Comparison of ENCODE assay signal across 7 cellular contexts in the genomic region with DNA sequence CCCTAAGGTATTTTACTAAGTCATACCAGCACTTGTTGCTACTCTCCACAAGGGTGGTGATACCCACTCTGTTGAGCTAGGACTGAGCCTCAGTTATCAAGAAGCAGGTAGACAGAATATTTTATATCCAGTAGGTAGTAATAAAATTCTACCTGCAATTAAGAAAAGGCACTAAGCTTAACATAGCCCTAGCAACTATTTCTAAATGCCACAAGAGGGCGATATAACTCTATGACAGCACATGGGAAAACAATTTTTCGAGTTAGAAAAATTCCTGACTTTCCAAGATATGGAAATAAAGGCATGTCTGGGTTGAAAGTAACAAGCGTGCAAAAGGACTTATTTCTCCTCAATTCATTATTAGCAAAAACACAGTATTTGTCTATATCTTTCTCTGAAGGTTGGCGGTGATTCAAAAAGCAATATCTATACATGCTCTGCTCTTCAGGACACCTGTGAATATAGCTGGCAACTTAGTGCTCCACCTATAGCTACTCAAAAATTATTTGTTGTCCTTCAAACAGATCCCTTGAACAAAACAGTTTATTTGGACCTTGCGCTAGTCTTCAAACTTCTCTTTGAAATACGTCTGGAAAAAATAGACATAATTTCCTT. TPM values are rescaled to one million over a fixed set of nuclear protein-coding genes. Genes with fewer than 3 reads are reported as not detected.
DNase-seq lines count a peak whose midpoint lies in the region; ATAC-seq, FAIRE-seq and TF ChIP-seq lines count a peak whose summit lies in the region.

No MANE protein-coding gene starts in this region.

- WGBS in adrenal gland, 4 donors = 41 to 48% (median 45%) methylated on average over 6 of the region's 6 CpGs
- 42 to 46% methylated on average over 6 of the region's 6 CpGs for WGBS in upper lobe of left lung, 2 donors

- TF ChIP-seq POLR2A in adrenal gland (IDR thresholded peaks at IDR 0.05) (no peak), upper lobe of left lung (IDR thresholded peaks at IDR 0.05) (no peak)

- H3K9me3 ChIP-seq in adrenal gland (replicated peaks in 1 of 3) = no peaks in the 10 kb centered on the region
- no peaks in the 10 kb centered on the region for H3K9me3 ChIP-seq in upper lobe of left lung

- intact Hi-C loops in adrenal gland (cut with DNase I) = loop anchor here (5.0 to 10.0 kb wide), 3 partner anchors 109 to 452 kb away; no protein-coding TSS in a partner anchor

- ATAC-seq in upper lobe of left lung (ENCODE audit: low FRiP score in 2 of 2) (peak; percentile 61 to 68), HG03378 (IDR thresholded peaks at IDR 0.05; ENCODE audit: unreplicated experiment) (no peak)

- TF ChIP-seq EP300 in upper lobe of left lung (IDR thresholded peaks at IDR 0.05) = no peak

- H3K27ac ChIP-seq in adrenal gland (no peak overlapping the region), upper lobe of left lung (no peak overlapping the region)

- H3K4me3 ChIP-seq in adrenal gland (no peak overlapping the region), upper lobe of left lung (no peak overlapping the region)

- peak; percentile 7 to 18 for DNase-seq in Kasumi-1 (lab: John Stamatoyannopoulos, UW)
- no peak for DNase-seq in adrenal gland
- peak; percentile 42 for DNase-seq in iris pigment epithelial cell (ENCODE audit: low read depth)
- no peak for DNase-seq in upper lobe of left lung
- no peak for DNase-seq in GM19238 (ENCODE audit: insufficient read length, low spot score)

- H3K4me1 ChIP-seq in adrenal gland (replicated peaks in 1 of 2) (no peaks in the 10 kb centered on the region), upper lobe of left lung (no peaks in the 10 kb centered on the region)

- no peaks in the 10 kb centered on the region for H3K36me3 ChIP-seq in adrenal gland (replicated peaks in 1 of 2)
- H3K36me3 ChIP-seq in upper lobe of left lung = no peaks in the 10 kb centered on the region

- FAIRE-seq in G401.6 (lab: Jason Lieb, UNC) = peak; percentile 81

- H3K27me3 ChIP-seq in adrenal gland (no peaks in the 10 kb centered on the region), upper lobe of left lung (no peaks in the 10 kb centered on the region)

- TF ChIP-seq CTCF in adrenal gland (IDR thresholded peaks at IDR 0.05) = peak; percentile 70 to 88 (median 85)
- peak; percentile 42 to 72 (median 58) for TF ChIP-seq CTCF in upper lobe of left lung (IDR thresholded peaks at IDR 0.05)

RNA-seq across cellular contexts. Expression of gene CCDC169, which starts 14.7 kb away (rescaled TPM):
- total RNA-seq in adrenal gland (1 to 10 TPM in 6 of 8 donors, under 1 TPM in 2; 0.18 to 3.7 (median 1.7) TPM), upper lobe of left lung (under 1 TPM in 3 of 6 donors, not detected in 3; 0.20 to 0.74 (median 0.26) TPM)
- polyA plus RNA-seq in adrenal gland = 1 to 10 TPM in 1 of 3 donors, under 1 TPM in 2; 0.37 to 2.5 (median 0.40) TPM

Comparison
In these comparisons a context has a peak if more than half of its experiments do, and no peak if none do; other contexts are left out.
1. DNase-seq: peak in Kasumi-1 (2 of 2) and iris pigment epithelial cell (single experiment); none in adrenal gland (0 of 7), upper lobe of left lung (0 of 2) and GM19238 (single experiment).